In genomic region chr2:239506101-239506808, GRCh38 we compare ENCODE assay signal across 23 cellular contexts.
"Had no signal": no experiment of that assay in that cellular context is flagged by ENCODE, and none has a peak within 500 bp of the region (broad histone marks: within the 10 kb centered on the region; RNA-seq: fewer than 3 reads in every experiment).

No MANE protein-coding gene starts in this region.

- H3K27me3 ChIP-seq: colonic mucosa, gastroesophageal sphincter, ovary, thyroid gland, upper lobe of right lung had no signal

- ATAC-seq: activated CD8-positive, alpha-beta T cell treated with anti-CD3 and anti-CD28 coated beads, Interleukin-2, amount 10 ng/mL, durations not matched to agents 7 days and 5 days; gastroesophageal sphincter; left lobe of liver; naive thymus-derived CD4-positive, alpha-beta T cell; T-cell; upper lobe of right lung had no signal

- DNase-seq: activated CD4-positive, alpha-beta T cell treated with anti-CD3 and anti-CD28 coated beads, Interleukin-2, amount 10 ng/mL, durations not matched to agents 7 days and 5 days; activated CD4-positive, CD25-positive, alpha-beta regulatory T cell treated with anti-CD3 and anti-CD28 coated beads, Interleukin-2, amount 50 U/mL, for 72 hours; activated CD8-positive, alpha-beta T cell treated with anti-CD3 and anti-CD28 coated beads, Interleukin-2, amount 10 ng/mL, durations not matched to agents 7 days and 5 days; colonic mucosa; head of caudate nucleus; naive thymus-derived CD4-positive, alpha-beta T cell; ovary; stimulated activated CD4-positive, alpha-beta T cell treated with anti-CD3 and anti-CD28 coated beads, Interleukin-4, amount 100 ng/mL, for 24 hours; substantia nigra; T-cell; thyroid gland; upper lobe of right lung had no signal

- H3K4me1 ChIP-seq: colonic mucosa, gastroesophageal sphincter, prostate gland, upper lobe of right lung had no signal

- H3K4me3 Mint-ChIP-seq: activated CD4-positive, alpha-beta T cell treated with anti-CD3 and anti-CD28 coated beads, Interleukin-2, amount 10 ng/mL, durations not matched to agents 7 days and 5 days; activated CD8-positive, alpha-beta T cell treated with anti-CD3 and anti-CD28 coated beads, Interleukin-2, amount 10 ng/mL, durations not matched to agents 7 days and 5 days; activated naive CD8-positive, alpha-beta T cell; activated T-helper 1 cell treated with anti-CD3 and anti-CD28 coated beads, Interleukin-12 subunit alpha, Interleukin-12 subunit beta, Interleukin-2, Interleukin-4 antibody, amounts not matched to agents 30 ng/mL and 10 ng/mL and 1 ng/mL, durations not matched to agents 14 hours and 24 hours and 36 hours; naive thymus-derived CD4-positive, alpha-beta T cell; stimulated activated naive CD8-positive, alpha-beta T cell treated with anti-CD3 and anti-CD28 coated beads, Interleukin-15, Interleukin-2, amounts not matched to agents 100 ng/mL and 50 ng/mL, for 24 hours; T-cell; T-helper 2 cell treated with Interferon-gamma antibody and Interleukin-4, amounts not matched to agents 5 μg/mL and 100 μg/mL, for 36 hours had no signal

- H3K9me3 Mint-ChIP-seq: activated CD4-positive, alpha-beta T cell treated with anti-CD3 and anti-CD28 coated beads, Interleukin-2, amount 10 ng/mL, durations not matched to agents 7 days and 5 days; activated T-helper 1 cell treated with anti-CD3 and anti-CD28 coated beads, Interleukin-12 subunit alpha, Interleukin-12 subunit beta, Interleukin-2, Interleukin-4 antibody, amounts not matched to agents 30 ng/mL and 10 ng/mL and 1 ng/mL, durations not matched to agents 14 hours and 24 hours and 36 hours; naive thymus-derived CD4-positive, alpha-beta T cell; stimulated activated naive CD8-positive, alpha-beta T cell treated with anti-CD3 and anti-CD28 coated beads, Interleukin-15, Interleukin-2, amounts not matched to agents 100 ng/mL and 50 ng/mL, for 24 hours; T-cell; T-helper 2 cell treated with Interferon-gamma antibody and Interleukin-4, amounts not matched to agents 5 μg/mL and 100 μg/mL, for 36 hours had no signal

- H3K27me3 Mint-ChIP-seq: activated CD4-positive, alpha-beta T cell treated with anti-CD3 and anti-CD28 coated beads, Interleukin-2, amount 10 ng/mL, durations not matched to agents 7 days and 5 days; naive thymus-derived CD4-positive, alpha-beta T cell; stimulated activated naive CD8-positive, alpha-beta T cell treated with anti-CD3 and anti-CD28 coated beads, Interleukin-15, Interleukin-2, amounts not matched to agents 100 ng/mL and 50 ng/mL, for 24 hours; T-cell had no signal

- H3K36me3 ChIP-seq: colonic mucosa, gastroesophageal sphincter, ovary, prostate gland, thyroid gland, upper lobe of right lung had no signal

- H3K36me3 Mint-ChIP-seq: activated naive CD8-positive, alpha-beta T cell; naive thymus-derived CD4-positive, alpha-beta T cell; T-cell had no signal

- H3K4me3 ChIP-seq: colonic mucosa, gastroesophageal sphincter, lung, ovary, prostate gland, thyroid gland, upper lobe of right lung had no signal

- H3K4me1 Mint-ChIP-seq: activated CD4-positive, alpha-beta T cell treated with anti-CD3 and anti-CD28 coated beads, Interleukin-2, amount 10 ng/mL, durations not matched to agents 7 days and 5 days had no signal

- FAIRE-seq: bronchial epithelial cell had no signal

- H3K27ac ChIP-seq: colonic mucosa, epithelial cell of prostate, gastroesophageal sphincter, ovary, prostate gland, thyroid gland, upper lobe of right lung, VCaP had no signal

- H3K9me3 ChIP-seq: colonic mucosa, gastroesophageal sphincter, ovary, prostate gland, thyroid gland, upper lobe of right lung had no signal

- H3K27ac Mint-ChIP-seq: activated CD4-positive, alpha-beta T cell treated with anti-CD3 and anti-CD28 coated beads, Interleukin-2, amount 10 ng/mL, durations not matched to agents 7 days and 5 days; activated CD8-positive, alpha-beta T cell treated with anti-CD3 and anti-CD28 coated beads, Interleukin-2, amount 10 ng/mL, durations not matched to agents 7 days and 5 days; activated naive CD8-positive, alpha-beta T cell; activated T-helper 1 cell treated with anti-CD3 and anti-CD28 coated beads, Interleukin-12 subunit alpha, Interleukin-12 subunit beta, Interleukin-2, Interleukin-4 antibody, amounts not matched to agents 30 ng/mL and 10 ng/mL and 1 ng/mL, durations not matched to agents 14 hours and 24 hours and 36 hours; stimulated activated naive CD8-positive, alpha-beta T cell treated with anti-CD3 and anti-CD28 coated beads, Interleukin-15, Interleukin-2, amounts not matched to agents 100 ng/mL and 50 ng/mL, for 24 hours; T-cell; T-helper 2 cell treated with Interferon-gamma antibody and Interleukin-4, amounts not matched to agents 5 μg/mL and 100 μg/mL, for 36 hours had no signal
